Comparison of ENCODE assay signal across 1 cellular context in genomic region chr22:38300197-38300945, GRCh38.
TF ChIP-seq lines count a peak whose summit lies in the region.

No MANE protein-coding gene starts in this region.

TF ChIP-seq in HEK293, 187 proteins besides CTCF, POLR2A, EP300 and RAD21:
- TF ChIP-seq PBX3 (CRISPR knock-in tag; IDR thresholded peaks at IDR 0.05) (no peak), ZNF311 (tag by site-specific recombination; IDR thresholded peaks at IDR 0.05; ENCODE audit: borderline replicate concordance) (no peak), ZIC2 (tag by site-specific recombination; IDR thresholded peaks at IDR 0.05) (no peak), KLF16 (tag by site-specific recombination; IDR thresholded peaks at IDR 0.05) (no peak), ZNF202 (tag by site-specific recombination; IDR thresholded peaks at IDR 0.05; ENCODE audit: borderline replicate concordance) (no peak), ELK4 (IDR thresholded peaks at IDR 0.05; ENCODE audit: borderline replicate concordance, low read depth, low read length) (no peak), ZBTB49 (tag by site-specific recombination; IDR thresholded peaks at IDR 0.05; ENCODE audit: low read depth) (no peak), ZNF501 (tag by site-specific recombination; IDR thresholded peaks at IDR 0.05) (no peak), ZNF610 (tag by site-specific recombination; IDR thresholded peaks at IDR 0.05; ENCODE audit: borderline replicate concordance) (no peak), GLI4 (tag by site-specific recombination; IDR thresholded peaks at IDR 0.05) (no peak), ZNF148 (tag by site-specific recombination; IDR thresholded peaks at IDR 0.05; ENCODE audit: borderline replicate concordance) (no peak), HOXD13 (CRISPR knock-in tag; IDR thresholded peaks at IDR 0.05; ENCODE audit: borderline replicate concordance) (no peak), ZNF2 (tag by site-specific recombination; IDR thresholded peaks at IDR 0.05) (no peak), ZNF37A (tag by site-specific recombination; IDR thresholded peaks at IDR 0.05) (no peak), YY2 (tag by site-specific recombination; IDR thresholded peaks at IDR 0.05) (no peak), ZNF621 (tag by site-specific recombination; IDR thresholded peaks at IDR 0.05) (no peak), ZXDB (tag by site-specific recombination; IDR thresholded peaks at IDR 0.05) (no peak), ZNF174 (tag by site-specific recombination; IDR thresholded peaks at IDR 0.05) (no peak), ZNF274 (IDR thresholded peaks at IDR 0.05; ENCODE audit: low read length) (no peak), ZNF274 (tag by site-specific recombination; IDR thresholded peaks at IDR 0.05; ENCODE audit: borderline replicate concordance) (no peak)
